Comparison of ENCODE assay signal across 19 cellular contexts in genomic region chr5:76673125-76673524, GRCh38. TPM values are rescaled to one million over a fixed set of nuclear protein-coding genes. Genes with fewer than 3 reads are reported as not detected.
DNase-seq lines count a peak whose midpoint lies in the region; ATAC-seq and FAIRE-seq lines count a peak whose summit lies in the region.
"Had no signal": no experiment of that assay in that cellular context is flagged by ENCODE, and none has a peak within 500 bp of the region (broad histone marks: within the 10 kb centered on the region; RNA-seq: fewer than 3 reads in every experiment).

No MANE protein-coding gene starts in this region.

- H3K27me3 Mint-ChIP-seq in activated CD4-positive, alpha-beta T cell treated with anti-CD3 and anti-CD28 coated beads, Interleukin-2, amount 10 ng/mL, durations not matched to agents 7 days and 5 days: no peaks in the 10 kb centered on the region
- H3K27me3 Mint-ChIP-seq in naive thymus-derived CD8-positive, alpha-beta T cell: no peaks in the 10 kb centered on the region
- H3K27me3 Mint-ChIP-seq: CD4-positive, alpha-beta T cell had no signal

- no peak overlapping the region for H3K4me3 ChIP-seq in small intestine (ENCODE audit: low read depth in 1 of 2, low read length in 2 of 2)
- H3K4me3 ChIP-seq: A549 had no signal

- H3K36me3 Mint-ChIP-seq in activated CD4-positive, alpha-beta T cell treated with anti-CD3 and anti-CD28 coated beads, Interleukin-2, amount 10 ng/mL, durations not matched to agents 7 days and 5 days (ENCODE audit: low read depth): peaks cover 74% of the 10 kb centered on the region
- peaks cover 22 to 91% (median 68%) of the 10 kb centered on the region in 3 donors for H3K36me3 Mint-ChIP-seq in naive thymus-derived CD8-positive, alpha-beta T cell

- H3K27ac Mint-ChIP-seq in activated CD4-positive, alpha-beta T cell treated with anti-CD3 and anti-CD28 coated beads, Interleukin-2, amount 10 ng/mL, durations not matched to agents 7 days and 5 days: peak overlapping the region; percentile 19
- no peak overlapping the region for H3K27ac Mint-ChIP-seq in naive thymus-derived CD8-positive, alpha-beta T cell
- H3K27ac Mint-ChIP-seq: CD4-positive, alpha-beta T cell; H9 had no signal

- H3K27me3 ChIP-seq in small intestine (ENCODE audit: control insufficient read depth in 2 of 2, insufficient read depth in 2 of 2, low read length in 2 of 2): no peaks in the 10 kb centered on the region

- CTCF ChIA-PET in activated CD4-positive, alpha-beta T cell treated with anti-CD3 and anti-CD28 coated beads, Interleukin-2, amount 10 ng/mL, durations not matched to agents 7 days and 5 days (lab: Charles Lee): no interaction called here

- no peaks in the 10 kb centered on the region for H3K4me1 Mint-ChIP-seq in activated CD4-positive, alpha-beta T cell treated with anti-CD3 and anti-CD28 coated beads, Interleukin-2, amount 10 ng/mL, durations not matched to agents 7 days and 5 days
- H3K4me1 Mint-ChIP-seq in naive thymus-derived CD8-positive, alpha-beta T cell: peaks cover 0 to 2% (median 0%) of the 10 kb centered on the region in 4 donors
- H3K4me1 Mint-ChIP-seq: H9 had no signal

- H3K4me1 ChIP-seq in small intestine (ENCODE audit: control insufficient read depth in 2 of 2, insufficient read depth in 1 of 2, low read depth in 1 of 2, low read length in 1 of 2): no peaks in the 10 kb centered on the region
- H3K4me1 ChIP-seq: A549, Caco-2 had no signal

- H3K36me3 ChIP-seq in small intestine (ENCODE audit: control insufficient read depth in 2 of 2, insufficient read depth in 2 of 2, low read length in 2 of 2): peaks cover 10 to 19% of the 10 kb centered on the region in 2 donors

- intact Hi-C loops in left colon (cut with DNase I, micrococcal nuclease): no loop called here

- H3K9me3 Mint-ChIP-seq in activated CD4-positive, alpha-beta T cell treated with anti-CD3 and anti-CD28 coated beads, Interleukin-2, amount 10 ng/mL, durations not matched to agents 7 days and 5 days: no peaks in the 10 kb centered on the region
- H3K9me3 Mint-ChIP-seq in naive thymus-derived CD8-positive, alpha-beta T cell: no peaks in the 10 kb centered on the region
- H3K9me3 Mint-ChIP-seq: CD4-positive, alpha-beta T cell; H9 had no signal

- H3K4me3 Mint-ChIP-seq in activated CD4-positive, alpha-beta T cell treated with anti-CD3 and anti-CD28 coated beads, Interleukin-2, amount 10 ng/mL, durations not matched to agents 7 days and 5 days: no peak overlapping the region
- no peak overlapping the region for H3K4me3 Mint-ChIP-seq in naive thymus-derived CD8-positive, alpha-beta T cell
- H3K4me3 Mint-ChIP-seq: CD4-positive, alpha-beta T cell; H9 had no signal

- no peak overlapping the region for H3K27ac ChIP-seq in small intestine (ENCODE audit: low read depth in 1 of 2, low read length in 1 of 2)
- H3K27ac ChIP-seq: 22Rv1, A549, C4-2B had no signal

- FAIRE-seq in small intestine (lab: Jason Lieb, UNC): no peak
- FAIRE-seq: A549, D721Med, GM12892, GM18507, H1 had no signal

- POLR2A ChIA-PET in activated CD4-positive, alpha-beta T cell treated with anti-CD3 and anti-CD28 coated beads, Interleukin-2, amount 10 ng/mL, durations not matched to agents 7 days and 5 days (lab: Charles Lee): interaction anchor here (0.6 kb wide), 1 partner anchor 87 kb away, joined by 4 read pairs; no protein-coding TSS in a partner anchor
- POLR2A ChIA-PET in naive thymus-derived CD8-positive, alpha-beta T cell (lab: Charles Lee): no interaction called here

- ATAC-seq in left colon: peak; percentile 99
- ATAC-seq in GM18519 (IDR thresholded peaks at IDR 0.05; ENCODE audit: low FRiP score, unreplicated experiment): no peak
- ATAC-seq in naive thymus-derived CD8-positive, alpha-beta T cell: no peak
- ATAC-seq in GM21447 (IDR thresholded peaks at IDR 0.05; ENCODE audit: unreplicated experiment): no peak
- ATAC-seq: A549 had no signal

- DNase-seq in activated CD4-positive, alpha-beta T cell treated with anti-CD3 and anti-CD28 coated beads, Interleukin-2, amount 10 ng/mL, durations not matched to agents 7 days and 5 days: no peak
- no peak for DNase-seq in activated CD4-positive, alpha-beta T cell treated with anti-CD3 and anti-CD28 coated beads, Interleukin-2, amount 50 U/mL, for 48 hours
- no peak for DNase-seq in left colon
- DNase-seq in small intestine: peak; percentile 40
- DNase-seq in naive thymus-derived CD8-positive, alpha-beta T cell: no peak
- DNase-seq: AML-193; Caco-2; CD4-positive, alpha-beta T cell; GDM1; H9 had no signal

- H3K9me3 ChIP-seq in small intestine (ENCODE audit: control insufficient read depth, low read depth): no peaks in the 10 kb centered on the region
- H3K9me3 ChIP-seq: A549, Caco-2 had no signal

RNA-seq across cellular contexts. Expression of gene F2R, which starts 42.8 kb away (rescaled TPM):
- 1 to 10 TPM; 5.9 to 7.3 TPM for total RNA-seq in activated CD4-positive, alpha-beta T cell treated with anti-CD3 and anti-CD28 coated beads, Interleukin-2, amount 10 ng/mL, durations not matched to agents 7 days and 5 days
- 1 to 10 TPM; 5.3 to 5.5 TPM for total RNA-seq in left colon
- polyA plus RNA-seq in small intestine: 1 to 10 TPM in 2 of 3 donors, under 1 TPM in 1; 0.45 to 9.8 (median 2.4) TPM
- 1 to 10 TPM; 1.2 to 2.3 TPM for total RNA-seq in naive thymus-derived CD8-positive, alpha-beta T cell
- 10 to 100 TPM in 1 of 3 donors, 1 to 10 TPM in 1, under 1 TPM in 1; 0.65 to 37.3 (median 1.2) TPM for polyA plus RNA-seq in naive thymus-derived CD8-positive, alpha-beta T cell

RNA-seq across cellular contexts. Expression of gene F2RL2, which starts 49.9 kb away (rescaled TPM):
- not detected for total RNA-seq in activated CD4-positive, alpha-beta T cell treated with anti-CD3 and anti-CD28 coated beads, Interleukin-2, amount 10 ng/mL, durations not matched to agents 7 days and 5 days
- under 1 TPM; 0.31 to 0.84 TPM for total RNA-seq in left colon
- under 1 TPM in 1 of 3 donors, not detected in 2; 0.73 TPM for polyA plus RNA-seq in small intestine
- not detected for total RNA-seq in naive thymus-derived CD8-positive, alpha-beta T cell
- polyA plus RNA-seq in naive thymus-derived CD8-positive, alpha-beta T cell: under 1 TPM; 0.08 to 0.80 (median 0.70) TPM
- total RNA-seq: Caco-2; CD4-positive, alpha-beta T cell; H9 had no signal
